11 cellular contexts compared by ENCODE assay signal in genomic region chr11:66420671-66421476, GRCh38. TPM values are rescaled to one million over a fixed set of nuclear protein-coding genes. Genes with fewer than 3 reads are reported as not detected.
DNase-seq lines count a peak whose midpoint lies in the region; ATAC-seq and TF ChIP-seq lines count a peak whose summit lies in the region.
"Had no signal": no experiment of that assay in that cellular context is flagged by ENCODE, and none has a peak within 500 bp of the region (broad histone marks: within the 10 kb centered on the region; RNA-seq: fewer than 3 reads in every experiment).

Gene NPAS4 (plus strand): TSS chr11:66421035. CDS start chr11:66421180, 145 bp downstream.

- intact Hi-C loops in activated CD4-positive, alpha-beta T cell treated with anti-CD3 and anti-CD28 coated beads, Interleukin-2, amount 10 ng/mL, durations not matched to agents 24 days and 14 days (cut with micrococcal nuclease): loop anchor here (1.0 kb wide), 1 partner anchor 13 kb away; no protein-coding TSS in a partner anchor

- H3K27me3 ChIP-seq in gastroesophageal sphincter: no peaks in the 10 kb centered on the region

- peaks cover 20% of the 10 kb centered on the region for H3K27me3 Mint-ChIP-seq in activated CD4-positive, alpha-beta T cell treated with anti-CD3 and anti-CD28 coated beads, Interleukin-2, amount 10 ng/mL, durations not matched to agents 24 days and 14 days

- CTCF ChIA-PET in HEK293T (lab: Yijun Ruan, JAX): interaction anchor here (1.1 to 1.3 kb wide), 3 partner anchors 9 to 32 kb away, joined by 3 to 12 read pairs (median 4); no protein-coding TSS in a partner anchor

- no peaks in the 10 kb centered on the region for H3K9me3 ChIP-seq in gastroesophageal sphincter

- peak; percentile 1 for ATAC-seq in gastroesophageal sphincter

- peaks cover 30% of the 10 kb centered on the region for H3K4me1 Mint-ChIP-seq in activated CD4-positive, alpha-beta T cell treated with anti-CD3 and anti-CD28 coated beads, Interleukin-2, amount 10 ng/mL, durations not matched to agents 24 days and 14 days

- H3K9me3 Mint-ChIP-seq in activated CD4-positive, alpha-beta T cell treated with anti-CD3 and anti-CD28 coated beads, Interleukin-2, amount 10 ng/mL, durations not matched to agents 24 days and 14 days: peaks cover 6% of the 10 kb centered on the region

- no peak for TF ChIP-seq EP300 in gastroesophageal sphincter (IDR thresholded peaks at IDR 0.05)

- peaks cover 0 to 44% (median 21%) of the 10 kb centered on the region in 3 donors for H3K4me1 ChIP-seq in gastroesophageal sphincter

- TF ChIP-seq CTCF in gastroesophageal sphincter (IDR thresholded peaks at IDR 0.05): no peak

- no peak for TF ChIP-seq POLR2A in gastroesophageal sphincter (IDR thresholded peaks at IDR 0.05)

- DNase-seq in activated CD4-positive, alpha-beta T cell treated with anti-CD3 and anti-CD28 coated beads, Interleukin-2, amount 10 ng/mL, durations not matched to agents 24 days and 14 days: no peak
- no peak for DNase-seq in activated CD4-positive, alpha-beta T cell treated with anti-CD3 and anti-CD28 coated beads for 4 hours
- peak; percentile 69 for DNase-seq in NCI-H526 treated with DMSO at 0.1 percent for 48 hours (lab: John Stamatoyannopoulos, UW)
- no peak for DNase-seq in stimulated activated CD4-positive, alpha-beta T cell treated with anti-CD3 and anti-CD28 coated beads, Interleukin-15, amount 100 ng/mL, for 24 hours
- no peak for DNase-seq in HEK293T (ENCODE audit: extremely low spot score)
- no peak for DNase-seq in dermis blood vessel endothelial cell

- H3K36me3 Mint-ChIP-seq in activated CD4-positive, alpha-beta T cell treated with anti-CD3 and anti-CD28 coated beads, Interleukin-2, amount 10 ng/mL, durations not matched to agents 24 days and 14 days (ENCODE audit: low read depth): no peaks in the 10 kb centered on the region

- H3K4me3 Mint-ChIP-seq in activated CD4-positive, alpha-beta T cell treated with anti-CD3 and anti-CD28 coated beads, Interleukin-2, amount 10 ng/mL, durations not matched to agents 24 days and 14 days: no peak within 1 kb of the TSS

- H3K36me3 ChIP-seq in gastroesophageal sphincter: peaks cover 0 to 38% of the 10 kb centered on the region in 2 donors
- H3K36me3 ChIP-seq: brain microvascular endothelial cell had no signal

- 24 to 35% methylated on average over 4 to 6 of the region's 71 CpGs for WGBS in gastroesophageal sphincter (ENCODE audit: low coverage in 1 of 2), 2 donors

- H3K27ac ChIP-seq in gastroesophageal sphincter: peak within 1 kb of the TSS in 3 of 4 donors; percentile 53 to 58 (median 57)
- H3K27ac ChIP-seq in temporal lobe (ENCODE audit: low read depth, low read length): no peak within 1 kb of the TSS
- H3K27ac ChIP-seq: brain microvascular endothelial cell had no signal

- POLR2A ChIA-PET in HEK293T (lab: Yijun Ruan, JAX): interaction anchor here (0.8 to 1.2 kb wide), 4 partner anchors 10 to 46 kb away, joined by 3 to 6 read pairs (median 3); partner anchors contain the start of genes MRPL11 and PELI3

- peak within 1 kb of the TSS; percentile 51 for H3K27ac Mint-ChIP-seq in activated CD4-positive, alpha-beta T cell treated with anti-CD3 and anti-CD28 coated beads, Interleukin-2, amount 10 ng/mL, durations not matched to agents 24 days and 14 days

- peak within 1 kb of the TSS in 1 of 2 donors; percentile 4 for H3K4me3 ChIP-seq in gastroesophageal sphincter

TF ChIP-seq in HEK293T, 16 proteins besides CTCF, POLR2A, EP300 and RAD21:
- TF ChIP-seq L3MBTL2 (conservative IDR thresholded peaks at IDR 0.05) (no peak), LEF1 (IDR thresholded peaks at IDR 0.05; ENCODE audit: borderline replicate concordance) (no peak), FOXA1 (IDR thresholded peaks at IDR 0.05) (no peak), SUZ12 (IDR thresholded peaks at IDR 0.05) (no peak), HDGF (IDR thresholded peaks at IDR 0.05; ENCODE audit: borderline replicate concordance) (no peak), SP1 (IDR thresholded peaks at IDR 0.05) (no peak)

RNA-seq across cellular contexts. Expression of gene NPAS4, which starts in this region (rescaled TPM):
- 0.09 TPM in 1 of 2 replicates, not detected in the other for total RNA-seq in activated CD4-positive, alpha-beta T cell treated with anti-CD3 and anti-CD28 coated beads, Interleukin-2, amount 10 ng/mL, durations not matched to agents 24 days and 14 days
- total RNA-seq in gastroesophageal sphincter (1 to 10 TPM in 1 of 4 donors, under 1 TPM in 2, not detected in 1; 0.27 to 2.6 (median 0.93) TPM), temporal lobe (10.1 TPM), dermis blood vessel endothelial cell (not detected in 2 replicates)
- total RNA-seq: liver, pulmonary artery endothelial cell had no signal
